Comparison of ENCODE assay signal across 12 cellular contexts in genomic region chr10:14560794-14561765, GRCh38.
DNase-seq lines count a peak whose midpoint lies in the region; ATAC-seq, FAIRE-seq and TF ChIP-seq lines count a peak whose summit lies in the region.
"Had no signal": no experiment of that assay in that cellular context is flagged by ENCODE, and none has a peak within 500 bp of the region (broad histone marks: within the 10 kb centered on the region; RNA-seq: fewer than 3 reads in every experiment).

No MANE protein-coding gene starts in this region.

- dilution Hi-C loops in keratinocyte (cut with MboI; ENCODE audit: extremely low pct_ligation_motif_present, low sequenced_read_pairs): no loop called here

- CTCF ChIA-PET in HepG2 (lab: Yijun Ruan, JAX; ENCODE audit: low intra/inter-chr PET ratio, low total read pairs): no interaction called here

- H3K9me3 Mint-ChIP-seq in activated T-cell treated with anti-CD3 and anti-CD28 coated beads, Interleukin-2, amount 50 U/mL, for 24 hours: no peaks in the 10 kb centered on the region

- no peak for DNase-seq in HepG2 (ENCODE audit: low spot score)
- peak; percentile 47 for DNase-seq in activated T-cell treated with anti-CD3 and anti-CD28 coated beads, Interleukin-2, amount 50 U/mL, for 24 hours
- no peak for DNase-seq in keratinocyte (ENCODE audit: low read depth, low spot score)
- no peak for DNase-seq in upper lobe of left lung
- no peak for DNase-seq in NCI-H1105 (lab: John Stamatoyannopoulos, UW)
- DNase-seq: NCI-H526 treated with DMSO at 0.1 percent for 48 hours had no signal

- H3K36me3 ChIP-seq in liver (ENCODE audit: control insufficient read depth in 4 of 4, insufficient read depth in 3 of 4, low read depth in 1 of 4, low read length in 3 of 4) (no peaks in the 10 kb centered on the region), HepG2 (replicated peaks in 1 of 2; ENCODE audit: control insufficient read depth in 1 of 2, insufficient read depth in 2 of 2, low read length in 2 of 2) (peaks cover 0 to under 1% of the 10 kb centered on the region in 2 experiments; a peak in 2 of 5 replicates), keratinocyte (ENCODE audit: control insufficient read depth in 2 of 2, extremely low read depth in 1 of 2, insufficient read depth in 2 of 2, low read length in 2 of 2) (no peaks in the 10 kb centered on the region), upper lobe of left lung (no peaks in the 10 kb centered on the region)

- H3K9ac ChIP-seq in liver (ENCODE audit: low read depth in 1 of 2, low read length in 2 of 2) (no peak overlapping the region), HepG2 (ENCODE audit: insufficient read depth, low read depth, low read length) (no peak overlapping the region), keratinocyte (ENCODE audit: control insufficient read depth, extremely low read depth, insufficient read depth, low read length) (peak overlapping the region; percentile 2)

- H3K9me3 ChIP-seq in liver (ENCODE audit: control insufficient read depth in 4 of 4, low read length in 3 of 4) (no peaks in the 10 kb centered on the region), HepG2 (ENCODE audit: low read length) (no peaks in the 10 kb centered on the region), keratinocyte (ENCODE audit: control insufficient read depth, low read depth, low read length) (no peaks in the 10 kb centered on the region), upper lobe of left lung (no peaks in the 10 kb centered on the region)
- H3K9me3 ChIP-seq: BE2C had no signal

- POLR2A ChIA-PET in HepG2 (lab: Yijun Ruan, JAX): no interaction called here

- intact Hi-C loops in HepG2 (cut with micrococcal nuclease; ENCODE audit: unreplicated experiment): no loop called here

- peaks cover 13 to 61% (median 32%) of the 10 kb centered on the region in 4 donors for H3K4me1 ChIP-seq in liver (ENCODE audit: control insufficient read depth in 4 of 4, insufficient read depth in 4 of 4, low read length in 3 of 4)
- H3K4me1 ChIP-seq in HepG2 (ENCODE audit: insufficient read depth, low read length): peaks cover 35% of the 10 kb centered on the region
- peaks cover 15% of the 10 kb centered on the region for H3K4me1 ChIP-seq in keratinocyte (ENCODE audit: control insufficient read depth, extremely low read depth, insufficient read depth, low read length)
- H3K4me1 ChIP-seq in upper lobe of left lung: peaks cover 22 to 34% (median 32%) of the 10 kb centered on the region in 4 donors
- H3K4me1 ChIP-seq: BE2C had no signal

- H4K20me1 ChIP-seq in HepG2 (ENCODE audit: insufficient read depth, low read length): peaks cover 1% of the 10 kb centered on the region; the same call in 1 of the 2 replicates
- H4K20me1 ChIP-seq in keratinocyte (ENCODE audit: control insufficient read depth, extremely low read depth, insufficient read depth, low read length): no peaks in the 10 kb centered on the region

- ATAC-seq in HepG2 (no peak), upper lobe of left lung (ENCODE audit: low FRiP score in 2 of 2) (no peak), HG03139 (IDR thresholded peaks at IDR 0.05; ENCODE audit: unreplicated experiment) (no peak), HG03432 (IDR thresholded peaks at IDR 0.05; ENCODE audit: unreplicated experiment) (no peak)

- FAIRE-seq in HepG2 (lab: Jason Lieb, UNC) (no peak), keratinocyte (lab: Jason Lieb, UNC) (no peak)
- FAIRE-seq: frontal cortex, TTC549 had no signal

- 83% methylated on average over 15 of the region's 15 CpGs for WGBS in liver
- 97% methylated on average over 15 of the region's 15 CpGs for WGBS in HepG2 (ENCODE audit: low lambda C conversion rate)
- 76 to 77% methylated on average over 15 of the region's 15 CpGs for WGBS in upper lobe of left lung, 2 donors

- peak overlapping the region; percentile 63 for H3K4me3 Mint-ChIP-seq in activated T-cell treated with anti-CD3 and anti-CD28 coated beads, Interleukin-2, amount 50 U/mL, for 24 hours

- no peaks in the 10 kb centered on the region for H3K27me3 Mint-ChIP-seq in activated T-cell treated with anti-CD3 and anti-CD28 coated beads, Interleukin-2, amount 50 U/mL, for 24 hours

- H3K4me2 ChIP-seq in HepG2 (ENCODE audit: low read depth, low read length): no peak overlapping the region
- peak overlapping the region; percentile 47 for H3K4me2 ChIP-seq in keratinocyte (ENCODE audit: control insufficient read depth, extremely low read depth, insufficient read depth, low read depth, low read length)

- H3K27me3 ChIP-seq in liver (ENCODE audit: control insufficient read depth in 4 of 4, insufficient read depth in 4 of 4, low read length in 3 of 4) (no peaks in the 10 kb centered on the region), HepG2 (ENCODE audit: control insufficient read depth in 1 of 2, insufficient read depth in 2 of 2, low read length in 2 of 2) (no peaks in the 10 kb centered on the region), keratinocyte (ENCODE audit: control insufficient read depth, extremely low read depth, insufficient read depth, low read length) (no peaks in the 10 kb centered on the region), upper lobe of left lung (no peaks in the 10 kb centered on the region)
- H3K27me3 ChIP-seq: BE2C had no signal

- TF ChIP-seq CTCF in liver (IDR thresholded peaks at IDR 0.05; ENCODE audit: low read depth, low read length, missing input control): no peak
- TF ChIP-seq CTCF in HepG2 (CRISPR knock-in tag; IDR thresholded peaks at IDR 0.05): no peak
- no peak for TF ChIP-seq CTCF in keratinocyte (optimal IDR thresholded peaks at IDR 0.05 in 1 of 3, IDR thresholded peaks at IDR 0.05 in 1 of 3, conservative IDR thresholded peaks at IDR 0.05 in 1 of 3; ENCODE audit: extremely low read depth in 1 of 3, insufficient read depth in 2 of 3, low read length in 3 of 3)
- no peak for TF ChIP-seq CTCF in upper lobe of left lung (IDR thresholded peaks at IDR 0.05)

- H3K27ac ChIP-seq in liver (ENCODE audit: low read depth in 1 of 2, low read length in 2 of 2) (peak overlapping the region; percentile 63 to 89), HepG2 (ENCODE audit: extremely low read length, insufficient read depth, low read length) (no peak overlapping the region), keratinocyte (ENCODE audit: control insufficient read depth, insufficient read depth, low read length) (peak overlapping the region; percentile 59), upper lobe of left lung (peak overlapping the region in 3 of 4 donors; percentile 71 to 81 (median 72))

- H2AFZ ChIP-seq in HepG2 (ENCODE audit: low read length): no peak overlapping the region
- H2AFZ ChIP-seq in keratinocyte (ENCODE audit: control insufficient read depth, low read length): no peak overlapping the region

- peaks cover 94% of the 10 kb centered on the region for H3K4me1 Mint-ChIP-seq in activated T-cell treated with anti-CD3 and anti-CD28 coated beads, Interleukin-2, amount 50 U/mL, for 24 hours (ENCODE audit: low read depth)

- TF ChIP-seq RAD21 in liver (IDR thresholded peaks at IDR 0.05) (no peak), HepG2 (CRISPR knock-in tag; IDR thresholded peaks at IDR 0.05) (no peak)

- no peak overlapping the region for H3K4me3 ChIP-seq in liver (ENCODE audit: low read depth in 1 of 3, low read length in 3 of 3)
- no peak overlapping the region for H3K4me3 ChIP-seq in HepG2 (replicated peaks in 1 of 3; ENCODE audit: insufficient read depth in 1 of 3, low read depth in 2 of 3, low read length in 3 of 3)
- peak overlapping the region in 1 of 3 experiments; percentile 8 for H3K4me3 ChIP-seq in keratinocyte (ENCODE audit: control insufficient read depth in 2 of 3, extremely low read depth in 1 of 3, insufficient read depth in 2 of 3, low read depth in 1 of 3, low read length in 3 of 3)
- no peak overlapping the region for H3K4me3 ChIP-seq in upper lobe of left lung

- TF ChIP-seq POLR2A in HepG2 (IDR thresholded peaks at IDR 0.05; ENCODE audit: insufficient read depth in 1 of 2, low read depth in 2 of 2, low read length in 2 of 2) (no peak), upper lobe of left lung (IDR thresholded peaks at IDR 0.05) (no peak)

- H3K36me3 Mint-ChIP-seq in activated T-cell treated with anti-CD3 and anti-CD28 coated beads, Interleukin-2, amount 50 U/mL, for 24 hours (ENCODE audit: low read depth): peaks cover 48% of the 10 kb centered on the region

- peaks cover 29% of the 10 kb centered on the region for H3K79me2 ChIP-seq in HepG2 (ENCODE audit: insufficient read depth, low read length)
- H3K79me2 ChIP-seq in keratinocyte (ENCODE audit: control insufficient read depth, insufficient read depth, low read length): peaks cover 23% of the 10 kb centered on the region

- no peak for TF ChIP-seq EP300 in HepG2 (IDR thresholded peaks at IDR 0.05; ENCODE audit: low read depth in 2 of 2, low read length in 2 of 2)
- TF ChIP-seq EP300 in HepG2 (CRISPR knock-in tag; IDR thresholded peaks at IDR 0.05; ENCODE audit: borderline replicate concordance): no peak
- no peak for TF ChIP-seq EP300 in upper lobe of left lung (IDR thresholded peaks at IDR 0.05)

- H3K27ac Mint-ChIP-seq in activated T-cell treated with anti-CD3 and anti-CD28 coated beads, Interleukin-2, amount 50 U/mL, for 24 hours: peak overlapping the region; percentile 93

- in situ Hi-C loops in HepG2 (cut with HindIII; ENCODE audit: extremely low pct_ligation_motif_present, low pct_unique_long_range_greater_than_20kb): no loop called here

- BruUV-seq in HepG2 (replicated peaks; lab: Mats Ljungman, UMichigan): no TSS peak

- peaks cover 2% of the 10 kb centered on the region for H3K9me1 ChIP-seq in keratinocyte (ENCODE audit: control insufficient read depth, extremely low read depth, insufficient read depth, low read length)

TF ChIP-seq in liver, 16 proteins besides CTCF, POLR2A, EP300 and RAD21 (continues in another document):
- TF ChIP-seq HNF4G (IDR thresholded peaks at IDR 0.05) (no peak), FOXA2 (IDR thresholded peaks at IDR 0.05) (no peak)

TF ChIP-seq in HepG2, 621 proteins besides CTCF, POLR2A, EP300 and RAD21 (continues in another document):
- TF ChIP-seq ZNF563 (CRISPR knock-in tag; IDR thresholded peaks at IDR 0.05): no peak
- TF ChIP-seq HBP1 (CRISPR knock-in tag; IDR thresholded peaks at IDR 0.05; ENCODE audit: low read depth): no peak
- TF ChIP-seq ZNF792 (CRISPR knock-in tag; IDR thresholded peaks at IDR 0.05): no peak
- TF ChIP-seq CBX1 (IDR thresholded peaks at IDR 0.05; ENCODE audit: low read depth): no peak
- no peak for TF ChIP-seq RXRB (CRISPR knock-in tag; IDR thresholded peaks at IDR 0.05; ENCODE audit: borderline replicate concordance)
- TF ChIP-seq IRF2 (CRISPR knock-in tag; IDR thresholded peaks at IDR 0.05): no peak
- no peak for TF ChIP-seq ZSCAN29 (CRISPR knock-in tag; conservative IDR thresholded peaks at IDR 0.05)
